Comparison of ENCODE assay signal across 7 cellular contexts in genomic region chr14:101809671-101810514, GRCh38. TPM values are rescaled to one million over a fixed set of nuclear protein-coding genes. Genes with fewer than 3 reads are reported as not detected.
A peak's percentile ranks its signal among the peaks of the same experiment; 100 is the strongest.
DNase-seq lines count a peak whose midpoint lies in the region; ATAC-seq, FAIRE-seq and TF ChIP-seq lines count a peak whose summit lies in the region.

No MANE protein-coding gene starts in this region.

- peak overlapping the region; percentile 97 to 98 for H3K27ac ChIP-seq in ascending aorta
- peak overlapping the region; percentile 100 for H3K27ac ChIP-seq in right cardiac atrium (ENCODE audit: low read length)
- H3K27ac ChIP-seq in psoas muscle: peak overlapping the region; percentile 98

- H3K4me3 ChIP-seq in ascending aorta (peak overlapping the region; percentile 73 to 90), right cardiac atrium (ENCODE audit: low read length) (peak overlapping the region; percentile 99), psoas muscle (peak overlapping the region; percentile 82)

- FAIRE-seq in GM18507 (lab: Jason Lieb, UNC): peak; percentile 96

- TF ChIP-seq CTCF in ascending aorta (IDR thresholded peaks at IDR 0.05) (no peak), psoas muscle (IDR thresholded peaks at IDR 0.05) (no peak)

- H3K9me3 ChIP-seq in ascending aorta: no peaks in the 10 kb centered on the region
- H3K9me3 ChIP-seq in right cardiac atrium (ENCODE audit: control insufficient read depth, low read length): no peaks in the 10 kb centered on the region
- no peaks in the 10 kb centered on the region for H3K9me3 ChIP-seq in psoas muscle

- under 1% methylated on average over 23 of the region's 23 CpGs for WGBS in right cardiac atrium
- 0% methylated on average over 23 of the region's 23 CpGs for WGBS in psoas muscle, 3 donors

- H3K27me3 ChIP-seq in ascending aorta: no peaks in the 10 kb centered on the region
- H3K27me3 ChIP-seq in right cardiac atrium (ENCODE audit: control insufficient read depth, insufficient read depth): no peaks in the 10 kb centered on the region
- no peaks in the 10 kb centered on the region for H3K27me3 ChIP-seq in psoas muscle (ENCODE audit: insufficient read depth in 3 of 3, low read length in 2 of 3)

- peaks cover 6 to 27% of the 10 kb centered on the region in 2 donors for H3K4me1 ChIP-seq in ascending aorta
- H3K4me1 ChIP-seq in right cardiac atrium (ENCODE audit: control insufficient read depth, insufficient read depth, low read length): peaks cover 14% of the 10 kb centered on the region
- peaks cover 49% of the 10 kb centered on the region for H3K4me1 ChIP-seq in psoas muscle

- DNase-seq in GM18507 (ENCODE audit: extremely low spot score, insufficient read length, low read depth): peak; percentile 64
- peak; percentile 86 to 94 for DNase-seq in NCI-H187 (lab: John Stamatoyannopoulos, UW)
- peak; percentile 46 to 98 (median 82) for DNase-seq in T-helper 2 cell
- peak; percentile 72 to 94 for DNase-seq in ascending aorta (ENCODE audit: low spot score in 2 of 2)
- DNase-seq in right cardiac atrium: peak; percentile 84 to 92 (median 90)
- DNase-seq in psoas muscle: peak; percentile 77 to 88

- intact Hi-C loops in ascending aorta (cut with DNase I): loop anchor here (1.0 to 5.0 kb wide), 4 partner anchors 48 to 1433 kb away; partner anchors contain the start of gene WDR25
- intact Hi-C loops in right cardiac atrium (cut with DNase I): no loop called here
- intact Hi-C loops in psoas muscle (cut with DNase I): loop anchor here (5.0 kb wide), 1 partner anchor 48 kb away; the partner anchor contains the start of gene PPP2R5C (in 2 of the 2)

- H3K36me3 ChIP-seq in ascending aorta (no peaks in the 10 kb centered on the region), psoas muscle (ENCODE audit: insufficient read depth in 1 of 2, low read depth in 1 of 2) (no peaks in the 10 kb centered on the region)

- ATAC-seq in HG02970 (IDR thresholded peaks at IDR 0.05; ENCODE audit: low FRiP score, unreplicated experiment) (peak; percentile 71), right cardiac atrium (peak; percentile 95 to 97), psoas muscle (peak; percentile 93 to 97 (median 95))

RNA-seq across cellular contexts. Expression of gene PPP2R5C, which starts 48.4 kb away (rescaled TPM):
- total RNA-seq in ascending aorta (45.6 TPM), right cardiac atrium (100 to 1,000 TPM; 141 to 158 (median 146) TPM), psoas muscle (10 to 100 TPM; 53.1 to 76.6 (median 63.0) TPM)
- polyA plus RNA-seq in right cardiac atrium (100.0 TPM), psoas muscle (10 to 100 TPM; 18.2 to 63.4 (median 24.6) TPM)

Comparison
In these comparisons a context has a peak if more than half of its experiments do, and no peak if none do; other contexts are left out.
1. Peak in every context shown above with its lines: DNase-seq, ATAC-seq, H3K4me3 ChIP-seq and H3K27ac ChIP-seq.
2. intact Hi-C loops: an anchor here in ascending aorta (1.0 to 5.0 kb wide) and psoas muscle (5.0 kb wide); none called in right cardiac atrium.